Comparison of ENCODE assay signal across 8 cellular contexts in the genomic region with DNA sequence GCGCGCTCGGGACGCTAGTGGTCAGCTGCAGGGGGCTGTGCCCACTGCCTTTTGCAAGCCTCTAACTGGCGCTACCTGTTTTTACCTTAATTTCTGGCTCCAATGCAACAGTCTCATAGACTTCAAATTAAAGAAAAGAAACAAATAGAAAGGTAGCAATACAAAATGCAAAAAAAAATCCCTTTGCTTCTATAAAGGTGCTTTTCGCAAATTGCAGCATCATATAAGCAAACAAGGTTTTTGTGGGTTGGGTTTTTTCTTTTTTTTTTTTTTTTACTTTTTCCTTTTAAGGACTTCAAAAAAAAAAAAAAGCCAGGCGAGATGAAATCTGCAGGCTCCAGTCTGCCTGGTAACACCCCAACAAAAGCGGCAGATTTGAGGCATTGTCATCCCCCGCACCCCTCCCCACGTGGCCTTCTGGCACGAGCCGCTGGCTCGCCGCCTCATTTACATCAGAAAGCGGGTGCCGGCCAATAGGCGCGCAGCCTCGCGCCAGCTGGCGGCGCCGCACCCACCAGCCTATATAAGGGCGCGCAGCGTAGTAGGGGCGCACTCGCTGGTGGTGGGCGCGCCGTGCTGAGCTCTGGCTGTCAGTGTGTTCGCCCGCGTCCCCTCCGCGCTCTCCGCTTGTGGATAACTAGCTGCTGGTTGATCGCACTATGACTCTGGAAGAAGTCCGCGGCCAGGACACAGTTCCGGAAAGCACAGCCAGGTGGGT. TPM values are rescaled to one million over a fixed set of nuclear protein-coding genes. Genes with fewer than 3 reads are reported as not detected.
A peak's percentile ranks its signal among the peaks of the same experiment; 100 is the strongest.
DNase-seq lines count a peak whose midpoint lies in the region; ATAC-seq, FAIRE-seq and TF ChIP-seq lines count a peak whose summit lies in the region.

A gene with protein sequence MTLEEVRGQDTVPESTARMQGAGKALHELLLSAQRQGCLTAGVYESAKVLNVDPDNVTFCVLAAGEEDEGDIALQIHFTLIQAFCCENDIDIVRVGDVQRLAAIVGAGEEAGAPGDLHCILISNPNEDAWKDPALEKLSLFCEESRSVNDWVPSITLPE (plus strand): TSS at position 550 of the 718 bp plus-strand sequence. CDS start 110 bp downstream, at position 660.

- CTCF ChIA-PET in HepG2 (lab: Yijun Ruan, JAX; ENCODE audit: low intra/inter-chr PET ratio, low total read pairs), result interaction anchor here (1.2 to 3.7 kb wide), 2 partner anchors 495 to 498 kb away, joined by 6 to 42 read pairs; no protein-coding TSS in a partner anchor

- peaks cover 3% of the 10 kb centered on the region; the same call in 1 of the 2 replicates for H4K20me1 ChIP-seq in HepG2 (ENCODE audit: insufficient read depth, low read length)

- ATAC-seq in HG03025 (IDR thresholded peaks at IDR 0.05; ENCODE audit: low FRiP score, unreplicated experiment) (peak; percentile 41), HepG2 (peak; percentile 34)

- no peak within 1 kb of the TSS for H3K27ac ChIP-seq in HepG2 (ENCODE audit: extremely low read length, insufficient read depth, low read length)

- no peak within 1 kb of the TSS for H2AFZ ChIP-seq in HepG2 (ENCODE audit: low read length)

- H3K9me3 ChIP-seq in HepG2 (ENCODE audit: low read length), result no peaks in the 10 kb centered on the region

- H3K36me3 ChIP-seq in HepG2 (replicated peaks in 1 of 2; ENCODE audit: control insufficient read depth in 1 of 2, insufficient read depth in 2 of 2, low read length in 2 of 2), result no peaks in the 10 kb centered on the region

- TF ChIP-seq POLR2A in HepG2 (IDR thresholded peaks at IDR 0.05; ENCODE audit: insufficient read depth in 1 of 2, low read depth in 2 of 2, low read length in 2 of 2), result no peak

- H3K9ac ChIP-seq in HepG2 (ENCODE audit: insufficient read depth, low read depth, low read length), result no peak within 1 kb of the TSS

- WGBS in HepG2 (ENCODE audit: low lambda C conversion rate), result 12% methylated on average over 39 of the region's 41 CpGs

- POLR2A ChIA-PET in HepG2 (lab: Yijun Ruan, JAX), result no interaction called here

- intact Hi-C loops in HepG2 (cut with micrococcal nuclease; ENCODE audit: unreplicated experiment), result loop anchor here (5.0 kb wide), 1 partner anchor 133 kb away; no protein-coding TSS in a partner anchor

- no peaks in the 10 kb centered on the region for H3K79me2 ChIP-seq in HepG2 (ENCODE audit: insufficient read depth, low read length)

- peak within 1 kb of the TSS; percentile 31 to 53 (median 36); a peak in 3 of 6 replicates for H3K4me3 ChIP-seq in HepG2 (replicated peaks in 1 of 3; ENCODE audit: insufficient read depth in 1 of 3, low read depth in 2 of 3, low read length in 3 of 3)

- TF ChIP-seq EP300 in HepG2 (IDR thresholded peaks at IDR 0.05; ENCODE audit: low read depth in 2 of 2, low read length in 2 of 2) (no peak), HepG2 (CRISPR knock-in tag; IDR thresholded peaks at IDR 0.05; ENCODE audit: borderline replicate concordance) (no peak)

- no TSS peak for BruUV-seq in HepG2 (replicated peaks; lab: Mats Ljungman, UMichigan)

- no peak for FAIRE-seq in HepG2 (lab: Jason Lieb, UNC)

- H3K4me1 ChIP-seq in HepG2 (ENCODE audit: insufficient read depth, low read length), result peaks cover 38% of the 10 kb centered on the region

- H3K27me3 ChIP-seq in HepG2 (ENCODE audit: control insufficient read depth in 1 of 2, insufficient read depth in 2 of 2, low read length in 2 of 2), result peaks cover 5 to 53% of the 10 kb centered on the region in 2 experiments

- peak within 1 kb of the TSS; percentile 51 for H3K4me2 ChIP-seq in HepG2 (ENCODE audit: low read depth, low read length)

- no peak for TF ChIP-seq RAD21 in HepG2 (CRISPR knock-in tag; IDR thresholded peaks at IDR 0.05)

- no peak for TF ChIP-seq CTCF in HepG2 (CRISPR knock-in tag; IDR thresholded peaks at IDR 0.05)

- in situ Hi-C loops in HepG2 (cut with HindIII; ENCODE audit: extremely low pct_ligation_motif_present, low pct_unique_long_range_greater_than_20kb), result loop anchor here (5.0 to 10.0 kb wide), 3 partner anchors 130 to 498 kb away; no protein-coding TSS in a partner anchor

- DNase-seq in GM03348 (ENCODE audit: low spot score) (peak; percentile 76), NCI-H2227 treated with DMSO at 0.1 percent for 48 hours (lab: John Stamatoyannopoulos, UW) (peak; percentile 70), cortex of kidney (lab: John Stamatoyannopoulos, UW) (peak; percentile 22), HepG2 (ENCODE audit: low spot score) (no peak), SW 1271 (lab: John Stamatoyannopoulos, UW) (no peak)
- DNase-seq in activated CD4-positive, alpha-beta T cell treated with anti-CD3 and anti-CD28 coated beads, Interleukin-2, amount 50 U/mL, for 1 hour, result peak; percentile 91
- DNase-seq in stimulated activated CD4-positive, alpha-beta T cell treated with anti-CD3 and anti-CD28 coated beads, Interleukin-2, amount 100 ng/mL, for 24 hours, result peak; percentile 85 to 90

TF ChIP-seq in HepG2, 621 proteins besides CTCF, POLR2A, EP300 and RAD21:
- no peak for TF ChIP-seq KDM3A (CRISPR knock-in tag; IDR thresholded peaks at IDR 0.05; ENCODE audit: low read depth)
- TF ChIP-seq CBX2 (IDR thresholded peaks at IDR 0.05; ENCODE audit: low read depth, low read length), result 0 out of 2 replicates have a peak, but pooled peaks have one; percentile 41
- TF ChIP-seq CBX2 (CRISPR knock-in tag; IDR thresholded peaks at IDR 0.05; ENCODE audit: low read depth), result no peak
- TF ChIP-seq ZNF333 (CRISPR knock-in tag; IDR thresholded peaks at IDR 0.05; ENCODE audit: borderline replicate concordance), result no peak
- TF ChIP-seq SRF (IDR thresholded peaks at IDR 0.05; ENCODE audit: low read depth, low read length), result 0 out of 2 replicates have a peak, but pooled peaks have one; percentile 16
- TF ChIP-seq, protein P1, sequence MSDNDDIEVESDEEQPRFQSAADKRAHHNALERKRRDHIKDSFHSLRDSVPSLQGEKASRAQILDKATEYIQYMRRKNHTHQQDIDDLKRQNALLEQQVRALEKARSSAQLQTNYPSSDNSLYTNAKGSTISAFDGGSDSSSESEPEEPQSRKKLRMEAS (IDR thresholded peaks at IDR 0.05), result 0 out of 2 replicates have a peak, but pooled peaks have one; percentile 21
- TF ChIP-seq KAT8 (CRISPR knock-in tag; IDR thresholded peaks at IDR 0.05), result no peak
- no peak for TF ChIP-seq ZNF737 (CRISPR knock-in tag; IDR thresholded peaks at IDR 0.05; ENCODE audit: borderline replicate concordance)
- TF ChIP-seq, protein P2, sequence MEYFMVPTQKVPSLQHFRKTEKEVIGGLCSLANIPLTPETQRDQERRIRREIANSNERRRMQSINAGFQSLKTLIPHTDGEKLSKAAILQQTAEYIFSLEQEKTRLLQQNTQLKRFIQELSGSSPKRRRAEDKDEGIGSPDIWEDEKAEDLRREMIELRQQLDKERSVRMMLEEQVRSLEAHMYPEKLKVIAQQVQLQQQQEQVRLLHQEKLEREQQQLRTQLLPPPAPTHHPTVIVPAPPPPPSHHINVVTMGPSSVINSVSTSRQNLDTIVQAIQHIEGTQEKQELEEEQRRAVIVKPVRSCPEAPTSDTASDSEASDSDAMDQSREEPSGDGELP (IDR thresholded peaks at IDR 0.05; ENCODE audit: borderline replicate concordance, low read depth), result peak; percentile 49; the same call in 1 of the 2 replicates

RNA-seq across cellular contexts. Expression of the gene that starts here (rescaled TPM):
- not detected in 2 replicates for total RNA-seq in HepG2 (2016; rRNA removed; fragmentation: Illumina TruSeq; extraction: Trizol)
- total RNA-seq in HepG2 (2016; cell fraction: cytosol; rRNA removed; fragmentation: Illumina TruSeq; extraction: Trizol; ENCODE audit: low read depth), result not detected in 2 replicates
- total RNA-seq in HepG2 (2016; cell fraction: insoluble cytoplasmic fraction; rRNA removed; fragmentation: Illumina TruSeq; extraction: Trizol), result not detected in 2 replicates
- not detected in 2 replicates for total RNA-seq in HepG2 (2016; cell fraction: membrane; rRNA removed; fragmentation: Illumina TruSeq; extraction: Trizol)
- total RNA-seq in HepG2 (2016; cell fraction: nucleus; rRNA removed; fragmentation: Illumina TruSeq; extraction: Trizol), result not detected in 2 replicates
- polyA plus RNA-seq in HepG2 (2011; rRNA removed), result not detected in 2 replicates
- polyA plus RNA-seq in HepG2 (2011; cell fraction: cytosol; rRNA removed), result not detected in 2 replicates
- polyA plus RNA-seq in HepG2 (2011; cell fraction: nucleus; rRNA removed), result not detected in 2 replicates
- not detected in 2 replicates for polyA plus RNA-seq in HepG2 (2012)
- not detected in 2 replicates for polyA plus RNA-seq in HepG2 (2016; cell fraction: cytosol; fragmentation: Illumina TruSeq; extraction: Trizol; ENCODE audit: low read depth)
- not detected in 2 replicates for polyA plus RNA-seq in HepG2 (2016; cell fraction: insoluble cytoplasmic fraction; fragmentation: Illumina TruSeq; extraction: Trizol; ENCODE audit: low read depth)
- polyA plus RNA-seq in HepG2 (2016; cell fraction: membrane; fragmentation: Illumina TruSeq; extraction: Trizol; ENCODE audit: low read depth), result not detected in 2 replicates
- not detected in 2 replicates for polyA plus RNA-seq in HepG2 (2016; cell fraction: nucleus; fragmentation: Illumina TruSeq; extraction: Trizol; ENCODE audit: insufficient read depth, low read depth)
- polyA minus RNA-seq in HepG2 (2011; rRNA and poly(A)+ RNA removed; ENCODE audit: low replicate concordance), result not detected in 2 replicates
- not detected in 2 replicates for polyA minus RNA-seq in HepG2 (2011; cell fraction: cytosol; rRNA and poly(A)+ RNA removed)
- polyA minus RNA-seq in HepG2 (2011; cell fraction: nucleus; rRNA and poly(A)+ RNA removed), result not detected in 2 replicates

Comparison
In these comparisons a context has a peak if more than half of its experiments do, and no peak if none do; other contexts are left out.
1. Peak in ATAC-seq, H3K4me3 ChIP-seq and H3K4me2 ChIP-seq in HepG2; RNA of the gene not detected or under 1 TPM.
2. DNase-seq: peak in GM03348 (single experiment), NCI-H2227 treated with DMSO at 0.1 percent for 48 hours (single experiment), activated CD4-positive, alpha-beta T cell treated with anti-CD3 and anti-CD28 coated beads, Interleukin-2, amount 50 U/mL, for 1 hour (single experiment), cortex of kidney (single experiment) and stimulated activated CD4-positive, alpha-beta T cell treated with anti-CD3 and anti-CD28 coated beads, Interleukin-2, amount 100 ng/mL, for 24 hours (2 of 2); none in HepG2 (single experiment) and SW 1271 (0 of 2).